Comparison of ENCODE assay signal across 15 cellular contexts in the genomic region with DNA sequence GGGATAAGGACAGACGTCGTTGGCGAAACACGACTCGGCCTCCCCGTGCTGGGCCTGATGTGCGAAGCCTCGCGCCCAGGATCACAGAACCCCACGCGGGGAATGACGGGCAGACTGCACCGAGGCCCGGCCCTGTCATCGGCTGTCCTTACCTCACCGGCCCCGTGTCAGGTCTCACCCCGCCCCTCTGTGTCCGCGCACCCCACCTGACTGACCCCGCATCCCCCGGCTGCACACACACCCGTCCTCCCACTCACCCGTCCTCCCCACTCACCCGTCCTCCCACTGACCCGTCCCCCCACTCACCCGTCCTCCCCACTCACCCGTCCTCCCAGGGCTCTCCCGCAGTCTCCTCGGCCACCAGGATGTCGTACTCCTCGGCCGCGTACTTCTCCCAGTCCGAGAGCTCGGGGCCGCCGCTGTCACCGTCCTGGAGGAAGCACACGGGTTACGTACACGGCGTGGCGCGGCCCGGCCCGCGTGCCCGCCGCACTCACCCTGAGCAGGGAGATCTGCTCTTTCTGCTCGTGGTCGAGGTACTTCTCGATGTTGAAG.
"Had no signal": no experiment of that assay in that cellular context is flagged by ENCODE, and none has a peak within 500 bp of the region (broad histone marks: within the 10 kb centered on the region; RNA-seq: fewer than 3 reads in every experiment).

No MANE protein-coding gene starts in this region.

- H3K27ac ChIP-seq: neural progenitor cell, ovary, skin epidermis, testis, VCaP had no signal

- H3K27me3 ChIP-seq: neural progenitor cell, ovary, testis had no signal

- H3K36me3 ChIP-seq: neural progenitor cell, ovary had no signal

- H3K4me2 ChIP-seq: neural progenitor cell, SK-N-SH had no signal

- ATAC-seq: activated CD8-positive, alpha-beta memory T cell treated with anti-CD3 and anti-CD28 coated beads, Interleukin-2, amount 10 ng/mL, durations not matched to agents 7 days and 5 days had no signal

- H3K9me2 ChIP-seq: SK-N-SH had no signal

- H3K4me1 ChIP-seq: neural progenitor cell, testis had no signal

- H3K4me1 Mint-ChIP-seq: activated CD8-positive, alpha-beta memory T cell treated with anti-CD3 and anti-CD28 coated beads, Interleukin-2, amount 10 ng/mL, durations not matched to agents 7 days and 5 days; activated naive CD4-positive, alpha-beta T cell treated with anti-CD3 and anti-CD28 coated beads, Interleukin-2, amount 10 ng/mL, durations not matched to agents 7 days and 5 days; neural progenitor cell had no signal

- H3K4me3 ChIP-seq: neural progenitor cell, ovary, skin epidermis, testis had no signal

- H3K4me3 Mint-ChIP-seq: activated CD8-positive, alpha-beta memory T cell treated with anti-CD3 and anti-CD28 coated beads, Interleukin-2, amount 10 ng/mL, durations not matched to agents 7 days and 5 days; activated naive CD4-positive, alpha-beta T cell treated with anti-CD3 and anti-CD28 coated beads, Interleukin-2, amount 10 ng/mL, durations not matched to agents 7 days and 5 days; activated T-cell treated with anti-CD3 and anti-CD28 coated beads, Interleukin-2, amount 50 U/mL, for 24 hours; neural progenitor cell; stimulated activated naive CD8-positive, alpha-beta T cell treated with anti-CD3 and anti-CD28 coated beads, Interleukin-15, Interleukin-2, amounts not matched to agents 100 ng/mL and 50 ng/mL, for 24 hours had no signal

- H2AFZ ChIP-seq: neural progenitor cell had no signal

- H3K9me3 ChIP-seq: ovary, SK-N-SH, testis had no signal

- DNase-seq: activated CD4-positive, alpha-beta T cell treated with anti-CD3 and anti-CD28 coated beads, Interleukin-2, amount 50 U/mL, for 48 hours; activated CD8-positive, alpha-beta memory T cell treated with anti-CD3 and anti-CD28 coated beads, Interleukin-2, amount 10 ng/mL, durations not matched to agents 7 days and 5 days; activated naive CD4-positive, alpha-beta T cell treated with anti-CD3 and anti-CD28 coated beads, Interleukin-2, amount 10 ng/mL, durations not matched to agents 7 days and 5 days; activated T-cell treated with anti-CD3 and anti-CD28 coated beads, Interleukin-2, amount 50 U/mL, for 24 hours; islet precursor cell; SK-N-SH; stimulated activated CD4-positive, alpha-beta T cell treated with anti-CD3 and anti-CD28 coated beads, Interleukin-4, amount 100 ng/mL, for 4 hours; stimulated activated CD8-positive, alpha-beta memory T cell treated with anti-CD3 and anti-CD28 coated beads, Interleukin-4, amount 100 ng/mL, for 48 hours; T-helper 1 cell; testis had no signal

- H3K27me3 Mint-ChIP-seq: activated CD8-positive, alpha-beta memory T cell treated with anti-CD3 and anti-CD28 coated beads, Interleukin-2, amount 10 ng/mL, durations not matched to agents 7 days and 5 days; activated naive CD4-positive, alpha-beta T cell treated with anti-CD3 and anti-CD28 coated beads, Interleukin-2, amount 10 ng/mL, durations not matched to agents 7 days and 5 days; activated T-cell treated with anti-CD3 and anti-CD28 coated beads, Interleukin-2, amount 50 U/mL, for 24 hours; stimulated activated naive CD8-positive, alpha-beta T cell treated with anti-CD3 and anti-CD28 coated beads, Interleukin-15, Interleukin-2, amounts not matched to agents 100 ng/mL and 50 ng/mL, for 24 hours had no signal

- H3K9ac ChIP-seq: neural progenitor cell, SK-N-SH had no signal

- H3K27ac Mint-ChIP-seq: activated CD8-positive, alpha-beta memory T cell treated with anti-CD3 and anti-CD28 coated beads, Interleukin-2, amount 10 ng/mL, durations not matched to agents 7 days and 5 days; activated naive CD4-positive, alpha-beta T cell treated with anti-CD3 and anti-CD28 coated beads, Interleukin-2, amount 10 ng/mL, durations not matched to agents 7 days and 5 days; activated T-cell treated with anti-CD3 and anti-CD28 coated beads, Interleukin-2, amount 50 U/mL, for 24 hours; neural progenitor cell; stimulated activated naive CD8-positive, alpha-beta T cell treated with anti-CD3 and anti-CD28 coated beads, Interleukin-15, Interleukin-2, amounts not matched to agents 100 ng/mL and 50 ng/mL, for 24 hours had no signal
